15 cellular contexts compared by ENCODE assay signal in genomic region chr14:29857545-29857944, GRCh38.
DNase-seq lines count a peak whose midpoint lies in the region; ATAC-seq, FAIRE-seq and TF ChIP-seq lines count a peak whose summit lies in the region.
"Had no signal": no experiment of that assay in that cellular context is flagged by ENCODE, and none has a peak within 500 bp of the region (broad histone marks: within the 10 kb centered on the region; RNA-seq: fewer than 3 reads in every experiment).

No MANE protein-coding gene starts in this region.

- H3K36me3 Mint-ChIP-seq in stimulated activated memory B cell treated with anti-CD40 and anti-IgM and Interleukin-4, amounts not matched to agents 10 μg/mL and 1 μg/mL and 100 μg/mL, for 72 hours = peaks cover under 1% of the 10 kb centered on the region

- 78 to 92% methylated on average over 3 of the region's 3 CpGs for WGBS in pancreas, 2 donors

- TF ChIP-seq POLR2A in H54 (IDR thresholded peaks at IDR 0.05; ENCODE audit: low read depth, low read length) = no peak

- DNase-seq in T-helper 2 cell = no peak
- DNase-seq in H54 (ENCODE audit: insufficient read length, low spot score) = no peak
- DNase-seq in pancreas = no peak
- DNase-seq: activated gamma-delta T cell treated with Interleukin-2 at 50 U/mL for 16 hours; DMS79 treated with DMSO at 0.1 percent for 48 hours; stimulated activated CD4-positive, alpha-beta T cell treated with anti-CD3 and anti-CD28 coated beads, Interleukin-12 subunit alpha, Interleukin-12 subunit beta, amount 100 ng/mL, for 4 hours had no signal

- H3K4me1 Mint-ChIP-seq in stimulated activated memory B cell treated with anti-CD40 and anti-IgM and Interleukin-4, amounts not matched to agents 10 μg/mL and 1 μg/mL and 100 μg/mL, for 72 hours = peaks cover 25% of the 10 kb centered on the region
- H3K4me1 Mint-ChIP-seq: central memory CD8-positive, alpha-beta T cell; GM23338; nephron had no signal

- H3K9me3 ChIP-seq in pancreas = no peaks in the 10 kb centered on the region

- ATAC-seq in GM19043 (IDR thresholded peaks at IDR 0.05; ENCODE audit: low read depth, unreplicated experiment) (peak; percentile 64), GM21786 (IDR thresholded peaks at IDR 0.05; ENCODE audit: unreplicated experiment) (peak; percentile 77), HG03196 (IDR thresholded peaks at IDR 0.05; ENCODE audit: unreplicated experiment) (peak; percentile 80), pancreas (no peak)
- peak; percentile 88 for ATAC-seq in stimulated activated memory B cell treated with anti-CD40 and anti-IgM and Interleukin-4, amounts not matched to agents 10 μg/mL and 1 μg/mL and 100 μg/mL, for 72 hours
- ATAC-seq: GM23338, K562 had no signal

- H3K4me1 ChIP-seq in pancreas = peaks cover 0 to 4% (median 0%) of the 10 kb centered on the region in 3 donors

- intact Hi-C loops in pancreas (cut with DNase I) = no loop called here

- no peak overlapping the region for H3K27ac ChIP-seq in pancreas

- H3K27ac Mint-ChIP-seq in stimulated activated memory B cell treated with anti-CD40 and anti-IgM and Interleukin-4, amounts not matched to agents 10 μg/mL and 1 μg/mL and 100 μg/mL, for 72 hours = peak overlapping the region; percentile 92
- H3K27ac Mint-ChIP-seq: GM23338, nephron had no signal

- H3K36me3 ChIP-seq in pancreas = no peaks in the 10 kb centered on the region

- H3K27me3 Mint-ChIP-seq in stimulated activated memory B cell treated with anti-CD40 and anti-IgM and Interleukin-4, amounts not matched to agents 10 μg/mL and 1 μg/mL and 100 μg/mL, for 72 hours = no peaks in the 10 kb centered on the region
- H3K27me3 Mint-ChIP-seq: central memory CD8-positive, alpha-beta T cell had no signal

- TF ChIP-seq CTCF in pancreas (IDR thresholded peaks at IDR 0.05) = no peak

- H3K27me3 ChIP-seq in pancreas = no peaks in the 10 kb centered on the region

- no peak overlapping the region for H3K4me3 ChIP-seq in pancreas
- H3K4me3 ChIP-seq: GM23338, K562 had no signal

- peaks cover 10% of the 10 kb centered on the region for H3K9me3 Mint-ChIP-seq in stimulated activated memory B cell treated with anti-CD40 and anti-IgM and Interleukin-4, amounts not matched to agents 10 μg/mL and 1 μg/mL and 100 μg/mL, for 72 hours

- FAIRE-seq in H54 (lab: Jason Lieb, UNC) (no peak), pancreas (lab: Jason Lieb, UNC) (no peak)
- FAIRE-seq: K562, keratinocyte had no signal

- peak overlapping the region; percentile 68 for H3K4me3 Mint-ChIP-seq in stimulated activated memory B cell treated with anti-CD40 and anti-IgM and Interleukin-4, amounts not matched to agents 10 μg/mL and 1 μg/mL and 100 μg/mL, for 72 hours
- H3K4me3 Mint-ChIP-seq: central memory CD8-positive, alpha-beta T cell; GM23338; nephron had no signal

Comparison
In these comparisons a context has a peak if more than half of its experiments do, and no peak if none do; other contexts are left out.
1. ATAC-seq: peak in GM19043 (single experiment), GM21786 (single experiment), HG03196 (single experiment) and stimulated activated memory B cell treated with anti-CD40 and anti-IgM and Interleukin-4, amounts not matched to agents 10 μg/mL and 1 μg/mL and 100 μg/mL, for 72 hours (single experiment); none in pancreas (0 of 4).